22 cellular contexts compared by ENCODE assay signal in the genomic region with DNA sequence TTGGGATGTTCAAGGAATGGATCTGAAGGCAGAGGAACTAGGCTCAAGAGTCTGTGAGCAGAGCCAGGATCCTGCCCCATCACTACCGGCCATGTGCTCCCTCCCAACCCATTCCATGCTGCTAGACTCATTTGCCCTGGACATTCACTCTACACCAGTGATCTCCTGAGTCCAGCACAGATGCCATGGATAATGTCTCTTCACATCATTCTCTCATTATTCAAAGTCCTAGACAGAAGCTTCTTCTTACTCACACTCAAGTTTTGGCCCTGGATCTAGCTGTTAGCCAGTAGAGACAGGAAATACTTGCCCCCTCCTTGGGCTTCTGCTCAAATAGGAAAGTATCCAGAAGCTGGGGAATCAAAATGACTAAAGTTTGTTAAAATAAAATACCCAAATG.
DNase-seq lines count a peak whose midpoint lies in the region; ATAC-seq and TF ChIP-seq lines count a peak whose summit lies in the region.
"Had no signal": no experiment of that assay in that cellular context is flagged by ENCODE, and none has a peak within 500 bp of the region (broad histone marks: within the 10 kb centered on the region; RNA-seq: fewer than 3 reads in every experiment).

No MANE protein-coding gene starts in this region.

- no peak overlapping the region for H3K56ac ChIP-seq in IMR-90 (ENCODE audit: extremely low read depth, insufficient read depth, low read length)

- H3K14ac ChIP-seq in IMR-90 (replicated peaks; ENCODE audit: low read depth, low read length): no peak overlapping the region; the same call in 1 of the 2 replicates

- H3K4ac ChIP-seq in IMR-90 (ENCODE audit: low read depth, low read length): no peak overlapping the region

- peak overlapping the region; percentile 34; the same call in 1 of the 2 replicates for H3K23ac ChIP-seq in IMR-90 (ENCODE audit: low read depth, low read length)

- POLR2A ChIA-PET in IMR-90 (lab: Charles Lee; ENCODE audit: unreplicated experiment): no interaction called here

- no peak for TF ChIP-seq POLR2A in IMR-90 (IDR thresholded peaks at IDR 0.05; ENCODE audit: low read depth, low read length)

- peaks cover 9% of the 10 kb centered on the region for H3K4me1 ChIP-seq in IMR-90 (ENCODE audit: control insufficient read depth, insufficient read depth, low read length)
- H3K4me1 ChIP-seq in fibroblast of lung (ENCODE audit: control insufficient read depth, extremely low read depth, insufficient read depth, low read length): peaks cover 4% of the 10 kb centered on the region
- H3K4me1 ChIP-seq: SJCRH30 had no signal

- peak overlapping the region; percentile 40; the same call in 1 of the 2 replicates for H3K18ac ChIP-seq in IMR-90 (ENCODE audit: low read depth, low read length)

- H2AK5ac ChIP-seq in IMR-90 (ENCODE audit: low read depth, low read length): no peak overlapping the region

- dilution Hi-C loops in IMR-90 (cut with HindIII; ENCODE audit: low sequenced_read_pairs, unreplicated experiment): no loop called here

- TF ChIP-seq CTCF in IMR-90 (conservative IDR thresholded peaks at IDR 0.05; ENCODE audit: low read depth, low read length) (no peak), fibroblast of lung (conservative IDR thresholded peaks at IDR 0.05 in 1 of 2, IDR thresholded peaks at IDR 0.05 in 1 of 2; ENCODE audit: low read depth in 1 of 2, low read length in 2 of 2) (no peak)

- DNase-seq in EH (ENCODE audit: low read depth): peak; percentile 45
- peak; percentile 19 for DNase-seq in IMR-90
- peak in 1 of 2 donors; percentile 35 for DNase-seq in fibroblast of lung (ENCODE audit: low read depth in 2 of 2)
- DNase-seq in stromal cell of bone marrow (ENCODE audit: low read depth): peak; percentile 45
- no peak for DNase-seq in activated CD8-positive, alpha-beta memory T cell treated with anti-CD3 and anti-CD28 coated beads for 24 hours
- DNase-seq in NCI-H2171 (lab: John Stamatoyannopoulos, UW): no peak
- DNase-seq: BE2C; CD4-positive, CD25-positive, alpha-beta regulatory T cell; COR-L47; DMS 273 treated with DMSO at 0.1 percent for 48 hours; DND-41; Kasumi-1; MM.1S; NCI-H1092; NCI-H146; NCI-H2029 treated with DMSO at 0.1 percent for 48 hours; NCI-H446 treated with DMSO at 0.1 percent for 48 hours; NCI-H69; SJCRH30 had no signal

- no peak overlapping the region for H4K5ac ChIP-seq in IMR-90 (ENCODE audit: low read depth, low read length)

- H4K91ac ChIP-seq in IMR-90 (ENCODE audit: insufficient read depth, low read depth, low read length): no peak overlapping the region

- H3K4me2 ChIP-seq in IMR-90 (ENCODE audit: low read depth, low read length): no peak overlapping the region
- no peak overlapping the region for H3K4me2 ChIP-seq in fibroblast of lung (ENCODE audit: extremely low read depth, insufficient read depth, low read length)

- TF ChIP-seq RAD21 in IMR-90 (IDR thresholded peaks at IDR 0.05; ENCODE audit: low read length): no peak

- H3K27ac ChIP-seq in IMR-90 (ENCODE audit: insufficient read depth, low read length): no peak overlapping the region
- no peak overlapping the region for H3K27ac ChIP-seq in fibroblast of lung (ENCODE audit: insufficient read depth, low read length)
- H3K27ac ChIP-seq: SJCRH30 had no signal

- H3K36me3 ChIP-seq in IMR-90 (ENCODE audit: control insufficient read depth, insufficient read depth, low read length) (no peaks in the 10 kb centered on the region), fibroblast of lung (ENCODE audit: control insufficient read depth, insufficient read depth, low read length) (no peaks in the 10 kb centered on the region)
- H3K36me3 ChIP-seq: BE2C, SJCRH30 had no signal

- no peaks in the 10 kb centered on the region for H3K9me3 ChIP-seq in IMR-90 (ENCODE audit: control insufficient read depth, insufficient read depth, low read length)
- no peaks in the 10 kb centered on the region for H3K9me3 ChIP-seq in fibroblast of lung (ENCODE audit: control insufficient read depth, insufficient read depth, low read depth, low read length)
- H3K9me3 ChIP-seq: BE2C, SJCRH30 had no signal

- H3K79me2 ChIP-seq in fibroblast of lung (ENCODE audit: control insufficient read depth, insufficient read depth, low read length): no peaks in the 10 kb centered on the region

- no peaks in the 10 kb centered on the region for H4K20me1 ChIP-seq in IMR-90 (ENCODE audit: insufficient read depth, low read length)
- H4K20me1 ChIP-seq in fibroblast of lung (ENCODE audit: control insufficient read depth, extremely low read depth, insufficient read depth, low read length): no peaks in the 10 kb centered on the region

- no peak overlapping the region for H4K8ac ChIP-seq in IMR-90 (ENCODE audit: low read depth in 2 of 2, low read length in 2 of 2)

- H3K4me3 ChIP-seq in IMR-90 (ENCODE audit: insufficient read depth, low read depth, low read length) (no peak overlapping the region), fibroblast of lung (replicated peaks in 1 of 4; ENCODE audit: control extremely low read depth in 1 of 4, insufficient read depth in 1 of 4, low read depth in 3 of 4, low read length in 4 of 4) (no peak overlapping the region)
- H3K4me3 ChIP-seq: GM12878, SJCRH30 had no signal

- CTCF ChIA-PET in IMR-90 (lab: Yijun Ruan, JAX): no interaction called here

- H2BK20ac ChIP-seq in IMR-90 (ENCODE audit: low read depth, low read length): no peak overlapping the region

- no peak overlapping the region for H2BK5ac ChIP-seq in IMR-90 (ENCODE audit: low read depth, low read length, poor library complexity, severe bottlenecking)

- no peak overlapping the region for H2BK15ac ChIP-seq in IMR-90 (ENCODE audit: low read depth, low read length)

- WGBS in IMR-90 (ENCODE audit: extremely low coverage in 2 of 2, insufficient read length in 1 of 2), 2 experiments: no CpG with 5 or more reads among the region's 1 CpG

- in situ Hi-C loops in IMR-90 (cut with MboI; ENCODE audit: low sequenced_read_pairs): no loop called here

- H2BK120ac ChIP-seq in IMR-90 (ENCODE audit: low read depth, low read length): peak overlapping the region; percentile 1; the same call in 1 of the 2 replicates

- H3K79me1 ChIP-seq in IMR-90 (ENCODE audit: low read depth in 1 of 2, low read length in 2 of 2): no peaks in the 10 kb centered on the region

- H3K27me3 ChIP-seq in IMR-90 (ENCODE audit: control insufficient read depth, insufficient read depth, low read length) (no peaks in the 10 kb centered on the region), fibroblast of lung (ENCODE audit: control insufficient read depth, insufficient read depth, low read length) (no peaks in the 10 kb centered on the region)
- H3K27me3 ChIP-seq: BE2C, SJCRH30 had no signal

- intact Hi-C loops in IMR-90 (cut with micrococcal nuclease): no loop called here

- H2AFZ ChIP-seq in IMR-90 (replicated peaks; ENCODE audit: low read length, poor library complexity): peak overlapping the region; percentile 58
- H2AFZ ChIP-seq in fibroblast of lung (ENCODE audit: low read length): peak overlapping the region; percentile 31

- no peaks in the 10 kb centered on the region; the same call in 1 of the 2 replicates for H3K9me1 ChIP-seq in IMR-90 (ENCODE audit: insufficient read depth, low read length)

- ATAC-seq in IMR-90 (ENCODE audit: low read depth) (no peak), GM18520 (IDR thresholded peaks at IDR 0.05; ENCODE audit: unreplicated experiment) (no peak)
- ATAC-seq: GM12878, Panc1 had no signal

- H3K9ac ChIP-seq in IMR-90 (ENCODE audit: low read depth, low read length): no peak overlapping the region
- H3K9ac ChIP-seq in fibroblast of lung (ENCODE audit: insufficient read depth, low read length): no peak overlapping the region

- no peak overlapping the region for H2AK9ac ChIP-seq in IMR-90 (replicated peaks; ENCODE audit: low read depth, low read length, poor library complexity)

- BruUV-seq in IMR-90 (replicated peaks; lab: Mats Ljungman, UMichigan): no TSS peak

TF ChIP-seq in IMR-90, 13 proteins besides CTCF, POLR2A, EP300 and RAD21:
- TF ChIP-seq, protein P1, sequence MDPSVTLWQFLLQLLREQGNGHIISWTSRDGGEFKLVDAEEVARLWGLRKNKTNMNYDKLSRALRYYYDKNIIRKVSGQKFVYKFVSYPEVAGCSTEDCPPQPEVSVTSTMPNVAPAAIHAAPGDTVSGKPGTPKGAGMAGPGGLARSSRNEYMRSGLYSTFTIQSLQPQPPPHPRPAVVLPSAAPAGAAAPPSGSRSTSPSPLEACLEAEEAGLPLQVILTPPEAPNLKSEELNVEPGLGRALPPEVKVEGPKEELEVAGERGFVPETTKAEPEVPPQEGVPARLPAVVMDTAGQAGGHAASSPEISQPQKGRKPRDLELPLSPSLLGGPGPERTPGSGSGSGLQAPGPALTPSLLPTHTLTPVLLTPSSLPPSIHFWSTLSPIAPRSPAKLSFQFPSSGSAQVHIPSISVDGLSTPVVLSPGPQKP (IDR thresholded peaks at IDR 0.05; ENCODE audit: borderline replicate concordance, low read depth, low read length): no peak
- TF ChIP-seq RCOR1 (IDR thresholded peaks at IDR 0.05; ENCODE audit: insufficient replicate concordance, low read length) (no peak), SMC3 (IDR thresholded peaks at IDR 0.05; ENCODE audit: low read depth, low read length) (no peak), FOS (IDR thresholded peaks at IDR 0.05; ENCODE audit: low read depth, low read length) (no peak), MXI1 (IDR thresholded peaks at IDR 0.05; ENCODE audit: borderline replicate concordance, low read depth, low read length) (no peak), MAFK (IDR thresholded peaks at IDR 0.05; ENCODE audit: low read depth, low read length) (no peak), MAZ (IDR thresholded peaks at IDR 0.05; ENCODE audit: borderline replicate concordance, low read depth, low read length) (no peak), CHD1 (IDR thresholded peaks at IDR 0.05; ENCODE audit: low read depth, low read length) (no peak)
- TF ChIP-seq, protein P2, sequence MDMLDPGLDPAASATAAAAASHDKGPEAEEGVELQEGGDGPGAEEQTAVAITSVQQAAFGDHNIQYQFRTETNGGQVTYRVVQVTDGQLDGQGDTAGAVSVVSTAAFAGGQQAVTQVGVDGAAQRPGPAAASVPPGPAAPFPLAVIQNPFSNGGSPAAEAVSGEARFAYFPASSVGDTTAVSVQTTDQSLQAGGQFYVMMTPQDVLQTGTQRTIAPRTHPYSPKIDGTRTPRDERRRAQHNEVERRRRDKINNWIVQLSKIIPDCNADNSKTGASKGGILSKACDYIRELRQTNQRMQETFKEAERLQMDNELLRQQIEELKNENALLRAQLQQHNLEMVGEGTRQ (IDR thresholded peaks at IDR 0.05; ENCODE audit: low read depth, low read length): no peak

Comparison
In these comparisons a context has a peak if more than half of its experiments do, and no peak if none do; other contexts are left out.
1. DNase-seq: peak in EH (single experiment), IMR-90 (single experiment) and stromal cell of bone marrow (single experiment); none in activated CD8-positive, alpha-beta memory T cell treated with anti-CD3 and anti-CD28 coated beads for 24 hours (single experiment) and NCI-H2171 (single experiment).